Comparison of ENCODE assay signal across 26 cellular contexts in genomic region chr22:49302530-49302929, GRCh38.
DNase-seq lines count a peak whose midpoint lies in the region; ATAC-seq and TF ChIP-seq lines count a peak whose summit lies in the region.
"Had no signal": no experiment of that assay in that cellular context is flagged by ENCODE, and none has a peak within 500 bp of the region (broad histone marks: within the 10 kb centered on the region; RNA-seq: fewer than 3 reads in every experiment).

No MANE protein-coding gene starts in this region.

- H3K4me1 ChIP-seq in GM23338 (ENCODE audit: insufficient read depth), result no peaks in the 10 kb centered on the region
- peaks cover 0 to 8% (median 6%) of the 10 kb centered on the region in 4 donors for H3K4me1 ChIP-seq in esophagus muscularis mucosa
- H3K4me1 ChIP-seq: colonic mucosa, left lung had no signal

- H3K27me3 Mint-ChIP-seq in GM23338 (ENCODE audit: insufficient read depth, low read depth, poor library complexity), result peaks cover 12% of the 10 kb centered on the region
- H3K27me3 Mint-ChIP-seq: activated naive CD8-positive, alpha-beta T cell had no signal

- no peak for ATAC-seq in GM23338
- ATAC-seq in sciatic nerve, result no peak
- ATAC-seq: HCT116; left lung; natural killer cell; PC-3; stimulated activated naive CD8-positive, alpha-beta T cell treated with anti-CD3 and anti-CD28 coated beads, Interleukin-15, amount 100 ng/mL, for 72 hours had no signal

- no peaks in the 10 kb centered on the region for H3K9me3 ChIP-seq in esophagus muscularis mucosa
- H3K9me3 ChIP-seq: BLaER1, colonic mucosa, left lung, SK-N-SH, thyroid gland had no signal

- no peak for TF ChIP-seq CTCF in GM23338 (conservative IDR thresholded peaks at IDR 0.05; ENCODE audit: low read depth in 2 of 2)
- TF ChIP-seq CTCF in esophagus muscularis mucosa (IDR thresholded peaks at IDR 0.05), result no peak

- H3K4me2 ChIP-seq in GM23338, result no peak overlapping the region
- H3K4me2 ChIP-seq: SK-N-SH had no signal

- TF ChIP-seq POLR2A in esophagus muscularis mucosa (IDR thresholded peaks at IDR 0.05; ENCODE audit: low read depth), result no peak

- no peaks in the 10 kb centered on the region for H3K9me2 ChIP-seq in GM23338 (ENCODE audit: insufficient read depth)
- H3K9me2 ChIP-seq: SK-N-SH had no signal

- H3K36me3 ChIP-seq in GM23338 (ENCODE audit: insufficient read depth), result no peaks in the 10 kb centered on the region
- H3K36me3 ChIP-seq in esophagus muscularis mucosa, result no peaks in the 10 kb centered on the region
- H3K36me3 ChIP-seq: BLaER1, colonic mucosa, left lung, thyroid gland had no signal

- H3K36me3 Mint-ChIP-seq in GM23338 (ENCODE audit: low read depth), result no peaks in the 10 kb centered on the region
- H3K36me3 Mint-ChIP-seq: activated naive CD8-positive, alpha-beta T cell; natural killer cell had no signal

- no peak overlapping the region for H2AFZ ChIP-seq in GM23338

- intact Hi-C loops in esophagus muscularis mucosa (cut with DNase I), result no loop called here
- intact Hi-C loops in sciatic nerve (cut with DNase I), result loop anchor here (5.0 kb wide), 1 partner anchor 725 kb away; no protein-coding TSS in a partner anchor

- H3K9me3 Mint-ChIP-seq in GM23338, result no peaks in the 10 kb centered on the region; the same call in 2 of the 3 replicates
- H3K9me3 Mint-ChIP-seq: activated B cell treated with CpG ODN at 0.5 μM for 24 hours; natural killer cell; stimulated activated naive CD8-positive, alpha-beta T cell treated with anti-CD3 and anti-CD28 coated beads, Interleukin-15, amount 100 ng/mL, for 72 hours had no signal

- H3F3A ChIP-seq in GM23338 (replicated peaks; ENCODE audit: low read depth), result no peaks in the 10 kb centered on the region

- H4K20me1 ChIP-seq in GM23338 (replicated peaks; ENCODE audit: insufficient read depth), result no peaks in the 10 kb centered on the region

- DNase-seq in D341Med (ENCODE audit: low spot score) (peak; percentile 3), GM23338 (ENCODE audit: low spot score) (no peak), esophagus muscularis mucosa (ENCODE audit: extremely low spot score) (peak; percentile 86), sciatic nerve (ENCODE audit: low spot score) (peak; percentile 39), DMS79 treated with DMSO at 0.1 percent for 48 hours (lab: John Stamatoyannopoulos, UW) (no peak), HCEC 1CT (no peak)
- DNase-seq in stimulated activated CD4-positive, alpha-beta T cell treated with anti-CD3 and anti-CD28 coated beads, Interleukin-4, amount 100 ng/mL, for 24 hours, result no peak
- DNase-seq: activated B cell treated with CpG ODN at 0.5 μM for 24 hours; anterior cingulate cortex; colonic mucosa; effector memory CD4-positive, alpha-beta T cell; Karpas-422; natural killer cell; NCI-H1436; NCI-H226; NCI-H526 treated with DMSO at 0.1 percent for 48 hours; PC-3; SK-N-SH; small intestine; stimulated activated naive CD8-positive, alpha-beta T cell treated with anti-CD3 and anti-CD28 coated beads, Interleukin-15, amount 100 ng/mL, for 72 hours; thyroid gland had no signal

- H3K27ac ChIP-seq in GM23338 (ENCODE audit: low read depth) (no peak overlapping the region), esophagus muscularis mucosa (replicated peaks in 1 of 4) (no peak overlapping the region)
- H3K27ac ChIP-seq: BLaER1, colonic mucosa, epithelial cell of prostate, left lung, thyroid gland had no signal

- H3K27ac Mint-ChIP-seq in GM23338, result peak overlapping the region; percentile 72; the same call in 1 of the 2 replicates
- H3K27ac Mint-ChIP-seq: activated B cell treated with CpG ODN at 0.5 μM for 24 hours; activated naive CD8-positive, alpha-beta T cell; natural killer cell; stimulated activated naive CD8-positive, alpha-beta T cell treated with anti-CD3 and anti-CD28 coated beads, Interleukin-15, amount 100 ng/mL, for 72 hours had no signal

- H3K4me3 Mint-ChIP-seq in GM23338, result no peak overlapping the region; the same call in 2 of the 3 replicates
- H3K4me3 Mint-ChIP-seq: activated B cell treated with CpG ODN at 0.5 μM for 24 hours; activated naive CD8-positive, alpha-beta T cell; natural killer cell; stimulated activated naive CD8-positive, alpha-beta T cell treated with anti-CD3 and anti-CD28 coated beads, Interleukin-15, amount 100 ng/mL, for 72 hours had no signal

- H3K27me3 ChIP-seq in GM23338 (ENCODE audit: insufficient read depth), result no peaks in the 10 kb centered on the region
- H3K27me3 ChIP-seq in esophagus muscularis mucosa, result peaks cover 0 to 87% (median 7%) of the 10 kb centered on the region in 4 donors
- H3K27me3 ChIP-seq: colonic mucosa, thyroid gland had no signal

- WGBS in esophagus muscularis mucosa, result 86% methylated on average over 31 of the region's 31 CpGs

- H3K4me3 ChIP-seq in GM23338 (no peak overlapping the region), esophagus muscularis mucosa (no peak overlapping the region)
- H3K4me3 ChIP-seq: BLaER1, colonic mucosa, left lung, thyroid gland had no signal

- TF ChIP-seq EP300 in esophagus muscularis mucosa (IDR thresholded peaks at IDR 0.05), result no peak

- H3K4me1 Mint-ChIP-seq in GM23338, result no peaks in the 10 kb centered on the region
- H3K4me1 Mint-ChIP-seq: activated B cell treated with CpG ODN at 0.5 μM for 24 hours, natural killer cell had no signal

- H3K79me2 ChIP-seq in GM23338 (replicated peaks; ENCODE audit: insufficient read depth), result no peaks in the 10 kb centered on the region

TF ChIP-seq in GM23338, 12 proteins besides CTCF, POLR2A, EP300 and RAD21 (continues in another document):
- TF ChIP-seq ZNF114 (CRISPR knock-in tag; IDR thresholded peaks at IDR 0.05) (no peak), POLR2AphosphoS5 (IDR thresholded peaks at IDR 0.05; ENCODE audit: low read depth) (no peak), EZH2phosphoT487 (IDR thresholded peaks at IDR 0.05; ENCODE audit: unreplicated experiment) (no peak), NANOG (IDR thresholded peaks at IDR 0.05; ENCODE audit: borderline replicate concordance) (no peak), ETS1 (IDR thresholded peaks at IDR 0.05) (no peak), ZNF331 (CRISPR knock-in tag; IDR thresholded peaks at IDR 0.05; ENCODE audit: low read depth) (no peak), REST (IDR thresholded peaks at IDR 0.05; ENCODE audit: unreplicated experiment) (no peak), JUNB (IDR thresholded peaks at IDR 0.05; ENCODE audit: unreplicated experiment) (no peak)

Comparison
In these comparisons a context has a peak if more than half of its experiments do, and no peak if none do; other contexts are left out.
1. DNase-seq: peak in D341Med (single experiment), esophagus muscularis mucosa (single experiment) and sciatic nerve (single experiment); none in GM23338 (single experiment), DMS79 treated with DMSO at 0.1 percent for 48 hours (single experiment), HCEC 1CT (single experiment) and stimulated activated CD4-positive, alpha-beta T cell treated with anti-CD3 and anti-CD28 coated beads, Interleukin-4, amount 100 ng/mL, for 24 hours (single experiment).